Comparison of ENCODE assay signal across 28 cellular contexts in genomic region chr1:208300084-208300770, GRCh38.
"Had no signal": no experiment of that assay in that cellular context is flagged by ENCODE, and none has a peak within 500 bp of the region (broad histone marks: within the 10 kb centered on the region; RNA-seq: fewer than 3 reads in every experiment).

No MANE protein-coding gene starts in this region.

- H3K9me3 ChIP-seq: adrenal gland, breast epithelium, MG63, Peyer's patch, SJCRH30, SK-N-SH had no signal

- H3K27me3 ChIP-seq: adrenal gland, breast epithelium, Peyer's patch had no signal

- DNase-seq: activated CD4-positive, alpha-beta T cell treated with anti-CD3 and anti-CD28 coated beads for 4 hours; activated CD8-positive, alpha-beta memory T cell treated with anti-CD3 and anti-CD28 coated beads, Interleukin-2, amount 50 U/mL, for 48 hours; activated CD8-positive, alpha-beta T cell treated with anti-CD3 and anti-CD28 coated beads for 36 hours; activated naive CD4-positive, alpha-beta T cell treated with anti-CD3 and anti-CD28 coated beads, Interleukin-2, amount 50 U/mL, for 16 hours; activated naive CD8-positive, alpha-beta T cell treated with anti-CD3 and anti-CD28 coated beads, Interleukin-2, amount 10 ng/mL, durations not matched to agents 7 days and 5 days; activated T-cell treated with anti-CD3 and anti-CD28 coated beads, Interleukin-2, amount 50 U/mL, for 1 hour; adrenal gland; anterior cingulate cortex; caudate nucleus; KBM-7; MG63; MV-4-11; NCI-H1092 treated with DMSO at 0.1 percent for 48 hours; NCI-H1417 treated with DMSO at 0.1 percent for 48 hours; NCI-H1694; NCI-H2029; NCI-H2107; NCI-H2227 treated with DMSO at 0.1 percent for 48 hours; NCI-H526; NCI-H82; Peyer's patch; Right ventricle myocardium superior; SJCRH30; SK-N-SH; T-helper 1 cell had no signal

- H3K4me1 ChIP-seq: adrenal gland, breast epithelium, Peyer's patch, SJCRH30 had no signal

- ATAC-seq: activated CD4-positive, CD25-positive, alpha-beta regulatory T cell treated with anti-CD3 and anti-CD28 coated beads, Interleukin-2, amount 50 U/mL, for 24 hours; activated CD8-positive, alpha-beta T cell treated with anti-CD3 and anti-CD28 coated beads for 36 hours had no signal

- H3K36me3 ChIP-seq: adrenal gland, breast epithelium, MG63, Peyer's patch, SJCRH30 had no signal

- H3K4me3 ChIP-seq: adrenal gland, breast epithelium, MG63, Peyer's patch, SJCRH30 had no signal

- H3K27ac ChIP-seq: adrenal gland, breast epithelium, Peyer's patch, RWPE1, SJCRH30 had no signal
